ENCODE assay signal across 9 cellular contexts in genomic region chr3:195802261-195802701, GRCh38. TPM values are rescaled to one million over a fixed set of nuclear protein-coding genes. Genes with fewer than 3 reads are reported as not detected.
DNase-seq lines count a peak whose midpoint lies in the region; ATAC-seq and TF ChIP-seq lines count a peak whose summit lies in the region.
"Had no signal": no experiment of that assay in that cellular context is flagged by ENCODE, and none has a peak within 500 bp of the region (broad histone marks: within the 10 kb centered on the region; RNA-seq: fewer than 3 reads in every experiment).

No MANE protein-coding gene starts in this region.

- H3K4me3 ChIP-seq in heart left ventricle: peak overlapping the region in 1 of 12 donors; percentile 39
- H3K4me3 ChIP-seq in SJCRH30: no peak overlapping the region

- H3K27me3 Mint-ChIP-seq in activated T-helper 2 cell treated with anti-CD3 and anti-CD28 coated beads, Interferon-gamma antibody, Interleukin-2, Interleukin-4, amounts not matched to agents 10 μg/mL and 5 μg/mL and 100 μg/mL, durations not matched to agents 14 hours and 24 hours and 36 hours (ENCODE audit: low read depth): peaks cover 4% of the 10 kb centered on the region
- H3K27me3 Mint-ChIP-seq in naive B cell: peaks cover 5 to 49% (median 25%) of the 10 kb centered on the region in 3 donors

- H3K9me3 ChIP-seq in heart left ventricle (no peaks in the 10 kb centered on the region), SJCRH30 (replicated peaks) (no peaks in the 10 kb centered on the region)

- peak overlapping the region; percentile 46 for H3K4me3 Mint-ChIP-seq in activated T-helper 2 cell treated with anti-CD3 and anti-CD28 coated beads, Interferon-gamma antibody, Interleukin-2, Interleukin-4, amounts not matched to agents 10 μg/mL and 5 μg/mL and 100 μg/mL, durations not matched to agents 14 hours and 24 hours and 36 hours (ENCODE audit: low read depth)
- H3K4me3 Mint-ChIP-seq in naive B cell: peak overlapping the region in 6 of 8 donors; percentile 48 to 86 (median 71)

- intact Hi-C loops in cardiac septum (cut with DNase I): no loop called here
- intact Hi-C loops in heart left ventricle (cut with DNase I): no loop called here
- intact Hi-C loops in activated T-helper 2 cell treated with anti-CD3 and anti-CD28 coated beads, Interferon-gamma antibody, Interleukin-2, Interleukin-4, amounts not matched to agents 10 μg/mL and 5 μg/mL and 100 μg/mL, durations not matched to agents 14 hours and 24 hours and 36 hours (cut with micrococcal nuclease): no loop called here

- TF ChIP-seq CTCF in heart left ventricle (IDR thresholded peaks at IDR 0.05): no peak

- WGBS in heart left ventricle, 4 donors: 56 to 71% (median 59%) methylated on average over 12 to 15 of the region's 15 CpGs

- peak overlapping the region; percentile 79 for H3K27ac Mint-ChIP-seq in activated T-helper 2 cell treated with anti-CD3 and anti-CD28 coated beads, Interferon-gamma antibody, Interleukin-2, Interleukin-4, amounts not matched to agents 10 μg/mL and 5 μg/mL and 100 μg/mL, durations not matched to agents 14 hours and 24 hours and 36 hours
- H3K27ac Mint-ChIP-seq in naive B cell: peak overlapping the region in 4 of 6 donors; percentile 73 to 90 (median 84)

- H3K36me3 ChIP-seq in heart left ventricle (no peaks in the 10 kb centered on the region), SJCRH30 (no peaks in the 10 kb centered on the region)

- TF ChIP-seq POLR2A in heart left ventricle (IDR thresholded peaks at IDR 0.05): no peak

- H3K27me3 ChIP-seq in heart left ventricle (peaks cover 0 to 8% (median 0%) of the 10 kb centered on the region in 9 donors), SJCRH30 (no peaks in the 10 kb centered on the region)

- no peak for ATAC-seq in heart left ventricle
- peak in 1 of 2 donors; percentile 74 for ATAC-seq in naive B cell (ENCODE audit: low read depth in 2 of 2)

- no peaks in the 10 kb centered on the region for H3K9me3 Mint-ChIP-seq in activated T-helper 2 cell treated with anti-CD3 and anti-CD28 coated beads, Interferon-gamma antibody, Interleukin-2, Interleukin-4, amounts not matched to agents 10 μg/mL and 5 μg/mL and 100 μg/mL, durations not matched to agents 14 hours and 24 hours and 36 hours
- H3K9me3 Mint-ChIP-seq in naive B cell: peaks cover 0 to 4% (median 0%) of the 10 kb centered on the region in 7 donors

- H3K4me1 Mint-ChIP-seq in activated T-helper 2 cell treated with anti-CD3 and anti-CD28 coated beads, Interferon-gamma antibody, Interleukin-2, Interleukin-4, amounts not matched to agents 10 μg/mL and 5 μg/mL and 100 μg/mL, durations not matched to agents 14 hours and 24 hours and 36 hours (ENCODE audit: low read depth): peaks cover 49% of the 10 kb centered on the region
- peaks cover 9 to 47% (median 21%) of the 10 kb centered on the region in 3 donors for H3K4me1 Mint-ChIP-seq in naive B cell

- peaks cover 13% of the 10 kb centered on the region for H3K36me3 Mint-ChIP-seq in activated T-helper 2 cell treated with anti-CD3 and anti-CD28 coated beads, Interferon-gamma antibody, Interleukin-2, Interleukin-4, amounts not matched to agents 10 μg/mL and 5 μg/mL and 100 μg/mL, durations not matched to agents 14 hours and 24 hours and 36 hours (ENCODE audit: low read depth)
- H3K36me3 Mint-ChIP-seq in naive B cell: no peaks in the 10 kb centered on the region

- peak; percentile 56 for DNase-seq in cardiac septum (ENCODE audit: low spot score)
- DNase-seq in heart left ventricle: no peak
- DNase-seq in activated T-helper 2 cell treated with anti-CD3 and anti-CD28 coated beads, Interferon-gamma antibody, Interleukin-2, Interleukin-4, amounts not matched to agents 10 μg/mL and 5 μg/mL and 100 μg/mL, durations not matched to agents 14 hours and 24 hours and 36 hours (ENCODE audit: low spot score): peak; percentile 49
- peak; percentile 32 for DNase-seq in naive B cell
- peak; percentile 34 for DNase-seq in ureter (ENCODE audit: low spot score)
- no peak for DNase-seq in T1000 (lab: John Stamatoyannopoulos, UW)
- DNase-seq in GDM1 (lab: John Stamatoyannopoulos, UW): no peak
- no peak for DNase-seq in SJCRH30
- DNase-seq: IMR-90 had no signal

- H3K27ac ChIP-seq in heart left ventricle: no peak overlapping the region
- no peak overlapping the region for H3K27ac ChIP-seq in SJCRH30

- H3K4me1 ChIP-seq in heart left ventricle: peaks cover 0 to 19% (median 1%) of the 10 kb centered on the region in 12 donors
- peaks cover 2% of the 10 kb centered on the region; the same call in 1 of the 2 replicates for H3K4me1 ChIP-seq in SJCRH30

RNA-seq across cellular contexts. Expression of gene MUC4, which starts 9.4 kb away (rescaled TPM):
- 0.03 TPM for total RNA-seq in cardiac septum
- under 1 TPM in 2 of 9 donors, not detected in 7; 0.02 to 0.17 TPM for total RNA-seq in heart left ventricle
- under 1 TPM in 1 of 2 donors, not detected in 1; 0.03 TPM for polyA plus RNA-seq in heart left ventricle
- 1.3 and 1.4 TPM in 2 replicates for total RNA-seq in activated T-helper 2 cell treated with anti-CD3 and anti-CD28 coated beads, Interferon-gamma antibody, Interleukin-2, Interleukin-4, amounts not matched to agents 10 μg/mL and 5 μg/mL and 100 μg/mL, durations not matched to agents 14 hours and 24 hours and 36 hours
- polyA plus RNA-seq in naive B cell (ENCODE audit: low read depth in 6 of 6): under 1 TPM in 5 of 6 donors, not detected in 1; 0.03 to 0.19 (median 0.07) TPM
- total RNA-seq in ureter: 0.08 TPM
- 1.1 and 1.5 TPM in 2 replicates for total RNA-seq in SJCRH30 (2014; rRNA removed; shearing (Covaris generic))
- total RNA-seq: IMR-90 had no signal
- polyA plus RNA-seq: IMR-90 had no signal

Comparison
In these comparisons a context has a peak if more than half of its experiments do, and no peak if none do; other contexts are left out.
1. DNase-seq: peak in cardiac septum (single experiment), activated T-helper 2 cell treated with anti-CD3 and anti-CD28 coated beads, Interferon-gamma antibody, Interleukin-2, Interleukin-4, amounts not matched to agents 10 μg/mL and 5 μg/mL and 100 μg/mL, durations not matched to agents 14 hours and 24 hours and 36 hours (single experiment), naive B cell (single experiment) and ureter (single experiment); none in heart left ventricle (0 of 5), T1000 (single experiment), GDM1 (single experiment) and SJCRH30 (0 of 2).